8 cellular contexts compared by ENCODE assay signal in genomic region chr6:117602899-117603588, GRCh38. TPM values are rescaled to one million over a fixed set of nuclear protein-coding genes. Genes with fewer than 3 reads are reported as not detected.
DNase-seq lines count a peak whose midpoint lies in the region; ATAC-seq, FAIRE-seq and TF ChIP-seq lines count a peak whose summit lies in the region.

No MANE protein-coding gene starts in this region.

- ATAC-seq in activated CD4-positive, alpha-beta T cell treated with anti-CD3 and anti-CD28 coated beads for 36 hours = no peak
- ATAC-seq in HG02759 (IDR thresholded peaks at IDR 0.05; ENCODE audit: unreplicated experiment) = no peak

- H3K9ac ChIP-seq in kidney (ENCODE audit: low read length in 2 of 2) = peak overlapping the region; percentile 75 to 85

- H3K27ac ChIP-seq in kidney (ENCODE audit: low read depth in 2 of 2, low read length in 2 of 2) = peak overlapping the region; percentile 92 to 98
- H3K27ac ChIP-seq in temporal lobe (ENCODE audit: low read depth, low read length) = peak overlapping the region; percentile 82

- DNase-seq in activated CD4-positive, alpha-beta T cell treated with anti-CD3 and anti-CD28 coated beads for 36 hours = no peak
- no peak for DNase-seq in activated CD4-positive, alpha-beta T cell treated with anti-CD3 and anti-CD28 coated beads, Interleukin-2, amount 50 U/mL, for 48 hours
- DNase-seq in kidney = no peak
- no peak for DNase-seq in H4 (ENCODE audit: low spot score)
- no peak for DNase-seq in NCI-H1694 (lab: John Stamatoyannopoulos, UW)

- H3K36me3 ChIP-seq in kidney (ENCODE audit: control insufficient read depth in 1 of 2, insufficient read depth in 2 of 2, low read length in 2 of 2) = no peaks in the 10 kb centered on the region

- H3K4me3 Mint-ChIP-seq in activated CD4-positive, alpha-beta T cell treated with anti-CD3 and anti-CD28 coated beads for 36 hours = peak overlapping the region; percentile 99
- H3K4me3 Mint-ChIP-seq in activated naive CD8-positive, alpha-beta T cell = peak overlapping the region; percentile 99

- POLR2A ChIA-PET in activated CD4-positive, alpha-beta T cell treated with anti-CD3 and anti-CD28 coated beads for 36 hours (lab: Charles Lee) = interaction anchor here (0.6 to 0.9 kb wide), 6 partner anchors 35 to 162 kb away, joined by 3 to 4 read pairs (median 3); no protein-coding TSS in a partner anchor

- H3K4me1 ChIP-seq in kidney (ENCODE audit: control insufficient read depth in 1 of 2, insufficient read depth in 1 of 2, low read depth in 1 of 2, low read length in 2 of 2) = peaks cover 0 to 2% of the 10 kb centered on the region in 2 donors

- CTCF ChIA-PET in activated CD4-positive, alpha-beta T cell treated with anti-CD3 and anti-CD28 coated beads for 36 hours (lab: Charles Lee) = interaction anchor here (0.5 to 5.2 kb wide), 9 partner anchors 19 to 153 kb away, joined by 3 to 58 read pairs (median 3); no protein-coding TSS in a partner anchor

- peaks cover 3% of the 10 kb centered on the region for H3K27me3 Mint-ChIP-seq in activated CD4-positive, alpha-beta T cell treated with anti-CD3 and anti-CD28 coated beads for 36 hours
- peaks cover 3% of the 10 kb centered on the region for H3K27me3 Mint-ChIP-seq in activated naive CD8-positive, alpha-beta T cell

- intact Hi-C loops in activated CD4-positive, alpha-beta T cell treated with anti-CD3 and anti-CD28 coated beads for 36 hours (cut with DNase I, micrococcal nuclease) = loop anchor here (1.0 to 10.0 kb wide), 11 partner anchors 34 to 1351 kb away; partner anchors contain the start of genes NUS1 (in 2 of the 2), ASF1A (in 1 of the 2), CEP85L (in 1 of the 2) and DCBLD1 (in 1 of the 2)
- intact Hi-C loops in kidney (cut with DNase I) = no loop called here

- peak overlapping the region; percentile 92 to 96 for H3K4me3 ChIP-seq in kidney (ENCODE audit: low read length in 2 of 2)

- peak overlapping the region; percentile 99 for H3K27ac Mint-ChIP-seq in activated CD4-positive, alpha-beta T cell treated with anti-CD3 and anti-CD28 coated beads for 36 hours
- H3K27ac Mint-ChIP-seq in activated naive CD8-positive, alpha-beta T cell = peak overlapping the region; percentile 99

- H3K36me3 Mint-ChIP-seq in activated CD4-positive, alpha-beta T cell treated with anti-CD3 and anti-CD28 coated beads for 36 hours (ENCODE audit: low read depth) = peaks cover 18% of the 10 kb centered on the region
- peaks cover 9% of the 10 kb centered on the region for H3K36me3 Mint-ChIP-seq in activated naive CD8-positive, alpha-beta T cell

- FAIRE-seq in kidney (lab: Jason Lieb, UNC) = no peak

- TF ChIP-seq CTCF in kidney (IDR thresholded peaks at IDR 0.05; ENCODE audit: borderline replicate concordance, extremely low read depth, insufficient read depth) = no peak

- H3K4me1 Mint-ChIP-seq in activated CD4-positive, alpha-beta T cell treated with anti-CD3 and anti-CD28 coated beads for 36 hours = peaks cover 30% of the 10 kb centered on the region
- H3K4me1 Mint-ChIP-seq in activated naive CD8-positive, alpha-beta T cell (ENCODE audit: low read depth) = peaks cover 42% of the 10 kb centered on the region

- no peaks in the 10 kb centered on the region for H3K9me3 ChIP-seq in kidney (ENCODE audit: control insufficient read depth in 1 of 2, low read length in 2 of 2)

- no peaks in the 10 kb centered on the region for H3K9me3 Mint-ChIP-seq in activated CD4-positive, alpha-beta T cell treated with anti-CD3 and anti-CD28 coated beads for 36 hours (ENCODE audit: low read depth)
- H3K9me3 Mint-ChIP-seq in activated naive CD8-positive, alpha-beta T cell (ENCODE audit: low read depth) = no peaks in the 10 kb centered on the region

RNA-seq across cellular contexts. Expression of gene GOPC, which starts 0.7 kb away (rescaled TPM):
- total RNA-seq in activated CD4-positive, alpha-beta T cell treated with anti-CD3 and anti-CD28 coated beads for 36 hours = 10 to 100 TPM; 13.3 to 15.5 TPM
- total RNA-seq in kidney (21.4 TPM), temporal lobe (51.9 TPM)
- 12.5 TPM for polyA plus RNA-seq in kidney (ENCODE audit: insufficient read depth, low read depth, low replicate concordance)
- total RNA-seq in H4 (2014; rRNA removed; shearing (Covaris generic)) = 16.0 and 22.1 TPM in 2 replicates
